23 cellular contexts compared by ENCODE assay signal in genomic region chr18:54052259-54052658, GRCh38.
"Had no signal": no experiment of that assay in that cellular context is flagged by ENCODE, and none has a peak within 500 bp of the region (broad histone marks: within the 10 kb centered on the region; RNA-seq: fewer than 3 reads in every experiment).

No MANE protein-coding gene starts in this region.

- H3K27me3 ChIP-seq: colonic mucosa, esophagus squamous epithelium, gastroesophageal sphincter, heart left ventricle, left lung had no signal

- H3K4me3 ChIP-seq: colonic mucosa, esophagus squamous epithelium, gastroesophageal sphincter, heart left ventricle, left lung, lower lobe of right lung had no signal

- H3K36me3 ChIP-seq: colonic mucosa, esophagus squamous epithelium, gastroesophageal sphincter, heart left ventricle, left lung, lower lobe of right lung had no signal

- H3K9me3 Mint-ChIP-seq: dendritic cell treated with granulocyte-macrophage colony-stimulating factor and Interleukin-4, amounts not matched to agents 40 ng/mL and 50 ng/mL, for 4 days; memory B cell had no signal

- H3K4me3 Mint-ChIP-seq: dendritic cell treated with granulocyte-macrophage colony-stimulating factor and Interleukin-4, amounts not matched to agents 40 ng/mL and 50 ng/mL, for 4 days; memory B cell had no signal

- H3K36me3 Mint-ChIP-seq: memory B cell had no signal

- H3K4me1 ChIP-seq: colonic mucosa, esophagus squamous epithelium, left lung, lower lobe of right lung had no signal

- H3K27ac Mint-ChIP-seq: dendritic cell treated with granulocyte-macrophage colony-stimulating factor and Interleukin-4, amounts not matched to agents 40 ng/mL and 50 ng/mL, for 4 days; memory B cell had no signal

- H3K9me3 ChIP-seq: colonic mucosa, esophagus squamous epithelium, gastroesophageal sphincter, left lung, lower lobe of right lung had no signal

- H3K4me1 Mint-ChIP-seq: memory B cell had no signal

- H3K27ac ChIP-seq: colonic mucosa, esophagus squamous epithelium, gastroesophageal sphincter, heart left ventricle, left lung, lower lobe of right lung had no signal

- DNase-seq: cerebellar nuclear complex; colonic mucosa; cortex of kidney; effector memory CD4-positive, alpha-beta T cell; erythroblast; esophagus squamous epithelium; foreskin fibroblast; heart left ventricle; hippocampal formation; kidney; kidney glomerular epithelial cell; left cardiac atrium; left lung; left ventricle myocardium superior; lower lobe of right lung; mesendoderm; midbrain had no signal

- FAIRE-seq: endothelial cell of umbilical vein, frontal cortex, islet of Langerhans, kidney had no signal
